ENCODE assay signal across 2 cellular contexts in genomic region chr20:57678340-57678739, GRCh38.
TF ChIP-seq lines count a peak whose summit lies in the region.

No MANE protein-coding gene starts in this region.

TF ChIP-seq in SK-N-SH, 30 proteins besides CTCF, POLR2A, EP300 and RAD21:
- TF ChIP-seq CHD2 (IDR thresholded peaks at IDR 0.05; ENCODE audit: low read length, partially characterized antibody) (peak; percentile 54), ZBTB33 (IDR thresholded peaks at IDR 0.05; ENCODE audit: borderline replicate concordance, low read depth) (no peak), FOXM1 (IDR thresholded peaks at IDR 0.05; ENCODE audit: low read depth) (no peak), MXI1 (IDR thresholded peaks at IDR 0.05; ENCODE audit: low read depth, low read length) (peak; percentile 83)

TF ChIP-seq in SK-N-SH treated with all-trans-retinoic acid at 6 μM for 48 hours, 23 proteins besides CTCF, POLR2A, EP300 and RAD21:
- TF ChIP-seq RARB (CRISPR knock-in tag; IDR thresholded peaks at IDR 0.05) (no peak), ESRRG (CRISPR knock-in tag; IDR thresholded peaks at IDR 0.05) (no peak), PPARA (CRISPR knock-in tag; IDR thresholded peaks at IDR 0.05; ENCODE audit: borderline replicate concordance) (no peak), BACH2 (CRISPR knock-in tag; IDR thresholded peaks at IDR 0.05; ENCODE audit: borderline replicate concordance) (no peak)
TF ChIP-seq in SK-N-SH treated with all-trans-retinoic acid at 6 μM for 48 hours: peak in this region for 0.
